Comparison of ENCODE assay signal across 15 cellular contexts in genomic region chr5:872301-872700, GRCh38. TPM values are rescaled to one million over a fixed set of nuclear protein-coding genes. Genes with fewer than 3 reads are reported as not detected.
DNase-seq lines count a peak whose midpoint lies in the region; ATAC-seq and TF ChIP-seq lines count a peak whose summit lies in the region.
"Had no signal": no experiment of that assay in that cellular context is flagged by ENCODE, and none has a peak within 500 bp of the region (broad histone marks: within the 10 kb centered on the region; RNA-seq: fewer than 3 reads in every experiment).

No MANE protein-coding gene starts in this region.

- H3K4me3 Mint-ChIP-seq in progenitor cell of endocrine pancreas (ENCODE audit: low read depth) = no peak overlapping the region
- H3K4me3 Mint-ChIP-seq: CD4-positive, alpha-beta T cell had no signal

- no peak overlapping the region for H3K4me3 ChIP-seq in lower lobe of right lung
- H3K4me3 ChIP-seq: A549, GM23248, HAP-1 had no signal

- DNase-seq in Right ventricle myocardium superior (peak; percentile 34), Right ventricle myocardium inferior (ENCODE audit: missing footprints) (no peak), dermis blood vessel endothelial cell (peak; percentile 33), lower lobe of right lung (peak; percentile 40), progenitor cell of endocrine pancreas (ENCODE audit: low spot score, unreplicated experiment) (no peak), dedifferentiated amniotic fluid mesenchymal stem cell (ENCODE audit: extremely low spot score) (no peak)
- DNase-seq in activated naive CD4-positive, alpha-beta T cell treated with anti-CD3 and anti-CD28 coated beads, Interleukin-2, amount 50 U/mL, for 16 hours = no peak
- DNase-seq: AML-193; Caco-2; CD4-positive, alpha-beta T cell; GM23248 had no signal

- peaks cover 100% of the 10 kb centered on the region for H3K36me3 ChIP-seq in lower lobe of right lung

- H3K36me3 Mint-ChIP-seq in progenitor cell of endocrine pancreas (ENCODE audit: insufficient read depth) = peaks cover 37% of the 10 kb centered on the region

- H3K27me3 ChIP-seq in lower lobe of right lung (ENCODE audit: low read depth) = no peaks in the 10 kb centered on the region

- H3K27me3 Mint-ChIP-seq in progenitor cell of endocrine pancreas = no peaks in the 10 kb centered on the region
- H3K27me3 Mint-ChIP-seq: CD4-positive, alpha-beta T cell had no signal

- H3K27ac ChIP-seq in lower lobe of right lung = no peak overlapping the region
- H3K27ac ChIP-seq: 22Rv1, A549, C4-2B, GM23248 had no signal

- no peaks in the 10 kb centered on the region for H3K9me3 Mint-ChIP-seq in progenitor cell of endocrine pancreas (ENCODE audit: low read depth)
- H3K9me3 Mint-ChIP-seq: CD4-positive, alpha-beta T cell had no signal

- TF ChIP-seq CTCF in lower lobe of right lung (IDR thresholded peaks at IDR 0.05) (no peak), progenitor cell of endocrine pancreas (IDR thresholded peaks at IDR 0.05; ENCODE audit: unreplicated experiment) (no peak)

- H3K27ac Mint-ChIP-seq in progenitor cell of endocrine pancreas = peak overlapping the region; percentile 21
- H3K27ac Mint-ChIP-seq: CD4-positive, alpha-beta T cell had no signal

- intact Hi-C loops in Right ventricle myocardium superior (cut with DNase I) = no loop called here
- intact Hi-C loops in Right ventricle myocardium inferior (cut with DNase I) = no loop called here
- intact Hi-C loops in lower lobe of right lung (cut with DNase I) = no loop called here

- ATAC-seq in Right ventricle myocardium superior (ENCODE audit: poor library complexity) (no peak), Right ventricle myocardium inferior (no peak), lower lobe of right lung (no peak)
- ATAC-seq: A549 had no signal

- no peaks in the 10 kb centered on the region for H3K9me3 ChIP-seq in lower lobe of right lung
- H3K9me3 ChIP-seq: A549, Caco-2, HAP-1 had no signal

- H3K4me1 Mint-ChIP-seq in progenitor cell of endocrine pancreas (ENCODE audit: low read depth) = peaks cover 8% of the 10 kb centered on the region

- H3K4me1 ChIP-seq in lower lobe of right lung = peaks cover 6% of the 10 kb centered on the region
- H3K4me1 ChIP-seq: A549, HAP-1 had no signal

RNA-seq across cellular contexts. Expression of gene BRD9, which starts 20.3 kb away (rescaled TPM):
- total RNA-seq in Right ventricle myocardium superior = 28.0 TPM
- total RNA-seq in Right ventricle myocardium inferior = 27.9 TPM
- 51.6 and 53.1 TPM in 2 replicates for total RNA-seq in dermis blood vessel endothelial cell
- total RNA-seq in lower lobe of right lung = 37.7 TPM
- 69.0 and 69.2 TPM in 2 replicates for total RNA-seq in progenitor cell of endocrine pancreas

RNA-seq across cellular contexts. Expression of gene TRIP13, which starts 20.4 kb away (rescaled TPM):
- 0.48 TPM for total RNA-seq in Right ventricle myocardium superior
- total RNA-seq in Right ventricle myocardium inferior = 0.38 TPM
- 11.1 and 39.6 TPM in 2 replicates for total RNA-seq in dermis blood vessel endothelial cell
- total RNA-seq in lower lobe of right lung = 1.0 TPM
- total RNA-seq in progenitor cell of endocrine pancreas = 11.9 and 13.5 TPM in 2 replicates

RNA-seq across cellular contexts. Expression of gene ZDHHC11, which starts 21.5 kb away (rescaled TPM):
- total RNA-seq in Right ventricle myocardium superior (55.6 TPM), Right ventricle myocardium inferior (38.0 TPM), dermis blood vessel endothelial cell (0.33 and 1.7 TPM in 2 replicates), lower lobe of right lung (28.7 TPM), progenitor cell of endocrine pancreas (44.3 and 47.6 TPM in 2 replicates)

Comparison
In these comparisons a context has a peak if more than half of its experiments do, and no peak if none do; other contexts are left out.
1. DNase-seq: peak in Right ventricle myocardium superior (single experiment), dermis blood vessel endothelial cell (single experiment) and lower lobe of right lung (single experiment); none in Right ventricle myocardium inferior (single experiment), progenitor cell of endocrine pancreas (single experiment), activated naive CD4-positive, alpha-beta T cell treated with anti-CD3 and anti-CD28 coated beads, Interleukin-2, amount 50 U/mL, for 16 hours (single experiment) and dedifferentiated amniotic fluid mesenchymal stem cell (single experiment).
2. RNA of gene ZDHHC11, which starts 21.5 kb away (total RNA-seq): 55.6 TPM in Right ventricle myocardium superior (single experiment), 44.3 to 47.6 TPM in progenitor cell of endocrine pancreas, 38.0 TPM in Right ventricle myocardium inferior (single experiment) and 28.7 TPM in lower lobe of right lung (single experiment); 0.33 to 1.7 TPM in dermis blood vessel endothelial cell; every median in the first group is over 10 times any median in the second.